Comparison of ENCODE assay signal across 8 cellular contexts in the genomic region with DNA sequence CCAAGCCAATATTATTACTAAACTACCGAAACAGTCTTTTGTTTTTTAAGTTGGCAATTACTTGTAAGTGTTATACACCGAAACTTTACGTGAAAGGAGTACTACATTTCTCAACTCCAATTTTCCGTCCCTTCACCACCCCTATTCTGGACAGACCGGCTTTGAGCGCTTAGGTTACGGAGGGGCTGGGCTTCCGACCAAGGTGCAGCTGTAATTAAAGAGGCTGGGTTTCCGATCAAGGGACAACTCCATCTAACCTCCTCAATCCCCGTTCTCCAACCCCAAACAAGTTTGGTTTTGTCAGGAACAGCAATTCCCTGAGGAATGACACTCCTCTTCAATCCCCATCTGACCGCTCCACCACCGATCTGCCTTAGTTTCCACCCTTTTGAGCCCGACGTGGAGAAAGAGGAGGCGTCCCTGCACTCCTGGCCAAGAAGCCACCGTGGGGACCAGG. TPM values are rescaled to one million over a fixed set of nuclear protein-coding genes. Genes with fewer than 3 reads are reported as not detected.
DNase-seq lines count a peak whose midpoint lies in the region; ATAC-seq and TF ChIP-seq lines count a peak whose summit lies in the region.

No MANE protein-coding gene starts in this region.

- H3K36me3 Mint-ChIP-seq in activated naive CD4-positive, alpha-beta T cell treated with anti-CD3 and anti-CD28 coated beads, Interleukin-2, amount 10 ng/mL, durations not matched to agents 7 days and 5 days, result peaks cover 22% of the 10 kb centered on the region

- peaks cover 55% of the 10 kb centered on the region for H3K4me1 Mint-ChIP-seq in activated naive CD4-positive, alpha-beta T cell treated with anti-CD3 and anti-CD28 coated beads, Interleukin-2, amount 10 ng/mL, durations not matched to agents 7 days and 5 days

- H3K9me3 Mint-ChIP-seq in activated naive CD4-positive, alpha-beta T cell treated with anti-CD3 and anti-CD28 coated beads, Interleukin-2, amount 10 ng/mL, durations not matched to agents 7 days and 5 days, result no peaks in the 10 kb centered on the region

- CTCF ChIA-PET in activated naive CD4-positive, alpha-beta T cell treated with anti-CD3 and anti-CD28 coated beads, Interleukin-2, amount 10 ng/mL, durations not matched to agents 7 days and 5 days (lab: Charles Lee), result interaction anchor here (0.9 kb wide), 1 partner anchor 50 kb away, joined by 3 read pairs; no protein-coding TSS in a partner anchor

- H3K4me1 ChIP-seq in right atrium auricular region, result peaks cover 0 to 60% of the 10 kb centered on the region in 2 donors

- H3K4me3 Mint-ChIP-seq in activated naive CD4-positive, alpha-beta T cell treated with anti-CD3 and anti-CD28 coated beads, Interleukin-2, amount 10 ng/mL, durations not matched to agents 7 days and 5 days, result peak overlapping the region; percentile 98

- H3K27me3 Mint-ChIP-seq in activated naive CD4-positive, alpha-beta T cell treated with anti-CD3 and anti-CD28 coated beads, Interleukin-2, amount 10 ng/mL, durations not matched to agents 7 days and 5 days, result peaks cover 4% of the 10 kb centered on the region

- H3K36me3 ChIP-seq in right atrium auricular region, result peaks cover 4% of the 10 kb centered on the region

- peak overlapping the region; percentile 94 for H3K27ac Mint-ChIP-seq in activated naive CD4-positive, alpha-beta T cell treated with anti-CD3 and anti-CD28 coated beads, Interleukin-2, amount 10 ng/mL, durations not matched to agents 7 days and 5 days

- intact Hi-C loops in sciatic nerve (cut with DNase I), result no loop called here

- H3K27me3 ChIP-seq in right atrium auricular region, result no peaks in the 10 kb centered on the region

- peak overlapping the region; percentile 95 to 98 for H3K27ac ChIP-seq in right atrium auricular region

- no peaks in the 10 kb centered on the region for H3K9me3 ChIP-seq in right atrium auricular region

- peak overlapping the region; percentile 70 to 81 for H3K4me3 ChIP-seq in right atrium auricular region

- TF ChIP-seq CTCF in right atrium auricular region (IDR thresholded peaks at IDR 0.05), result no peak

- DNase-seq in NAMALWA (ENCODE audit: low spot score), result peak; percentile 72
- DNase-seq in activated naive CD4-positive, alpha-beta T cell treated with anti-CD3 and anti-CD28 coated beads, Interleukin-2, amount 10 ng/mL, durations not matched to agents 7 days and 5 days, result no peak
- DNase-seq in right atrium auricular region (ENCODE audit: low spot score), result no peak
- DNase-seq in sciatic nerve (ENCODE audit: low spot score), result no peak
- no peak for DNase-seq in DMS153 treated with DMSO at 0.1 percent for 48 hours (lab: John Stamatoyannopoulos, UW; ENCODE audit: unreplicated experiment)

- ATAC-seq in GM18511 (IDR thresholded peaks at IDR 0.05; ENCODE audit: unreplicated experiment) (peak; percentile 14), sciatic nerve (peak; percentile 65), GM18517 (IDR thresholded peaks at IDR 0.05; ENCODE audit: unreplicated experiment) (no peak)
- ATAC-seq in activated CD4-positive, CD25-positive, alpha-beta regulatory T cell treated with anti-CD3 and anti-CD28 coated beads, Interleukin-2, amount 50 U/mL, for 24 hours, result no peak

RNA-seq across cellular contexts. Expression of gene TUT7, which starts 0.6 kb away (rescaled TPM):
- total RNA-seq in right atrium auricular region (10 to 100 TPM; 16.3 to 20.2 TPM), sciatic nerve (33.5 TPM)

Comparison
In these comparisons a context has a peak if more than half of its experiments do, and no peak if none do; other contexts are left out.
1. ATAC-seq: peak in GM18511 (single experiment) and sciatic nerve (single experiment); none in activated CD4-positive, CD25-positive, alpha-beta regulatory T cell treated with anti-CD3 and anti-CD28 coated beads, Interleukin-2, amount 50 U/mL, for 24 hours (0 of 2) and GM18517 (single experiment).